9 cellular contexts compared by ENCODE assay signal in the genomic region with DNA sequence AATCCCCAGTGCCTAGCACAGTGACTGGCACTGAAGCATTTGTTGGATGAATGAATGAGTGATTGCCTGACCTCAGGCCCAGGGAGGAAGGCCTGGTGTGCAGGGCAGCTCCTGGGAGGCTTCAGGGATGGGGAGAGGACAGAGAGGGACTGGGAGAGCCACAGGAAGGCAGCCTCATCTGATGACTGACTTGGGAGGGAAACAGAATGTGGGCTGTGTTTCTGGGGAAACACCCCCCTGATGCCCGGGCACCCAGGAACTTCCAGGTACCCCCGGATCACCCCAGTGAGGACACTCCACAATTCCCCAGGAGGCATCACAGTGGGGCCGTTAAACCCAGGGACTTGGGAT.
DNase-seq lines count a peak whose midpoint lies in the region; ATAC-seq lines count a peak whose summit lies in the region.
"Had no signal": no experiment of that assay in that cellular context is flagged by ENCODE, and none has a peak within 500 bp of the region (broad histone marks: within the 10 kb centered on the region; RNA-seq: fewer than 3 reads in every experiment).

No MANE protein-coding gene starts in this region.

- H3K27ac Mint-ChIP-seq in activated CD8-positive, alpha-beta T cell treated with anti-CD3 and anti-CD28 coated beads, Interleukin-2, amount 10 ng/mL, durations not matched to agents 7 days and 5 days, result peak overlapping the region; percentile 80
- peak overlapping the region; percentile 88 to 98 (median 92) for H3K27ac Mint-ChIP-seq in immature natural killer cell

- H3K27ac ChIP-seq in skin epidermis, result peak overlapping the region; percentile 88 to 100 (median 99)

- H3K27me3 Mint-ChIP-seq in activated CD8-positive, alpha-beta T cell treated with anti-CD3 and anti-CD28 coated beads, Interleukin-2, amount 10 ng/mL, durations not matched to agents 7 days and 5 days (ENCODE audit: low read depth), result no peaks in the 10 kb centered on the region
- peaks cover 15 to 32% (median 18%) of the 10 kb centered on the region in 3 donors for H3K27me3 Mint-ChIP-seq in immature natural killer cell (ENCODE audit: low read depth in 3 of 3)

- peaks cover 12% of the 10 kb centered on the region for H3K36me3 Mint-ChIP-seq in activated CD8-positive, alpha-beta T cell treated with anti-CD3 and anti-CD28 coated beads, Interleukin-2, amount 10 ng/mL, durations not matched to agents 7 days and 5 days (ENCODE audit: low read depth)
- H3K36me3 Mint-ChIP-seq in immature natural killer cell, result no peaks in the 10 kb centered on the region

- peaks cover 75% of the 10 kb centered on the region for H3K4me1 Mint-ChIP-seq in activated CD8-positive, alpha-beta T cell treated with anti-CD3 and anti-CD28 coated beads, Interleukin-2, amount 10 ng/mL, durations not matched to agents 7 days and 5 days (ENCODE audit: low read depth)
- peaks cover 21 to 25% of the 10 kb centered on the region in 2 donors for H3K4me1 Mint-ChIP-seq in immature natural killer cell

- POLR2A ChIA-PET in activated CD8-positive, alpha-beta T cell treated with anti-CD3 and anti-CD28 coated beads, Interleukin-2, amount 10 ng/mL, durations not matched to agents 7 days and 5 days (lab: Charles Lee), result interaction anchor here (1.2 kb wide), 1 partner anchor 29 kb away, joined by 3 read pairs; no protein-coding TSS in a partner anchor

- H3K4me3 Mint-ChIP-seq in activated CD8-positive, alpha-beta T cell treated with anti-CD3 and anti-CD28 coated beads, Interleukin-2, amount 10 ng/mL, durations not matched to agents 7 days and 5 days, result peak overlapping the region; percentile 48
- peak overlapping the region; percentile 68 to 84 (median 74) for H3K4me3 Mint-ChIP-seq in immature natural killer cell

- no peaks in the 10 kb centered on the region for H3K9me3 Mint-ChIP-seq in activated CD8-positive, alpha-beta T cell treated with anti-CD3 and anti-CD28 coated beads, Interleukin-2, amount 10 ng/mL, durations not matched to agents 7 days and 5 days (ENCODE audit: insufficient read depth)
- H3K9me3 Mint-ChIP-seq in immature natural killer cell, result no peaks in the 10 kb centered on the region

- H3K4me3 ChIP-seq in H7 (ENCODE audit: insufficient read depth, low read depth, low read length) (no peak overlapping the region), skin epidermis (no peak overlapping the region)

- peak; percentile 41 for DNase-seq in H7
- DNase-seq in activated CD8-positive, alpha-beta T cell treated with anti-CD3 and anti-CD28 coated beads, Interleukin-2, amount 10 ng/mL, durations not matched to agents 7 days and 5 days, result no peak
- no peak for DNase-seq in immature natural killer cell
- DNase-seq in NCI-H1694 (lab: John Stamatoyannopoulos, UW), result no peak
- DNase-seq: NCI-H2029 had no signal

- CTCF ChIA-PET in activated CD8-positive, alpha-beta T cell treated with anti-CD3 and anti-CD28 coated beads, Interleukin-2, amount 10 ng/mL, durations not matched to agents 7 days and 5 days (lab: Charles Lee), result no interaction called here

- no peaks in the 10 kb centered on the region for H3K36me3 ChIP-seq in H7 (replicated peaks; ENCODE audit: control insufficient read depth, insufficient read depth, low read length)

- peaks cover 43% of the 10 kb centered on the region; the same call in 1 of the 2 replicates for H3K27me3 ChIP-seq in H7 (ENCODE audit: control insufficient read depth, insufficient read depth, low read length)

- ATAC-seq in activated CD8-positive, alpha-beta T cell treated with anti-CD3 and anti-CD28 coated beads, Interleukin-2, amount 10 ng/mL, durations not matched to agents 7 days and 5 days, result no peak
- ATAC-seq in HG03565 (IDR thresholded peaks at IDR 0.05; ENCODE audit: unreplicated experiment), result no peak
- ATAC-seq in HG03045 (IDR thresholded peaks at IDR 0.05; ENCODE audit: unreplicated experiment), result no peak
- no peak for ATAC-seq in HG02938 (IDR thresholded peaks at IDR 0.05; ENCODE audit: unreplicated experiment)
